Comparison of ENCODE assay signal across 1 cellular context in the genomic region with DNA sequence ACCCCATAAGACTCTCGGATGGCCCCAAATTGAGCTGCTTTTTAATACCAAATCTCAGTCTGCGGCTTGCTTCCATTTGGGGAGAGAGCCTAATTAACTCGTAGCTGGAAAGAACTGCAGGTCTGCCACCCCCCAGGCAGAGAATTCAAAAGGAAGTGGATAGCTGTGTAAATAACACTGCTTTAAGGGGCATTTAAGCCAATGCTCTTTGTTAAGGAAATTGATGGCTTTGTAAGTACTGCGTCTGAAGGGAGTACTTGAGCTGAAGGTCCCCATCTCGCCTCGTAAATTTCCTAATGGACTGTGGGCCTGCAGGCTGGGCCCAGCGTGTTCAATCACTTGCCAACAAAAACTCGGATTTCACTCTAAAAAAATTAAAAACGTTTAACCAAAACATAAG.
A peak's percentile ranks its signal among the peaks of the same experiment; 100 is the strongest.
TF ChIP-seq lines count a peak whose summit lies in the region.

No MANE protein-coding gene starts in this region.

TF ChIP-seq in neural cell, 6 proteins besides CTCF, POLR2A, EP300 and RAD21 (continued from another document):
- TF ChIP-seq TAF1 (IDR thresholded peaks at IDR 0.05; ENCODE audit: low read depth) (no peak), POLR2AphosphoS5 (IDR thresholded peaks at IDR 0.05) (peak; percentile 67)
